ENCODE assay signal across 2 cellular contexts in genomic region chr6:52564856-52565255, GRCh38.
TF ChIP-seq lines count a peak whose summit lies in the region.

No MANE protein-coding gene starts in this region.

TF ChIP-seq in IMR-90, 13 proteins besides CTCF, POLR2A, EP300 and RAD21:
- no peak for TF ChIP-seq RCOR1 (IDR thresholded peaks at IDR 0.05; ENCODE audit: insufficient replicate concordance, low read length)
- TF ChIP-seq RFX5 (IDR thresholded peaks at IDR 0.05; ENCODE audit: low read depth, low read length), result no peak
- TF ChIP-seq BHLHE40 (IDR thresholded peaks at IDR 0.05; ENCODE audit: low read depth, low read length), result no peak
- no peak for TF ChIP-seq ELK1 (IDR thresholded peaks at IDR 0.05; ENCODE audit: borderline replicate concordance, low read depth, low read length)
- TF ChIP-seq CHD1 (IDR thresholded peaks at IDR 0.05; ENCODE audit: low read depth, low read length), result no peak
- no peak for TF ChIP-seq SMC3 (IDR thresholded peaks at IDR 0.05; ENCODE audit: low read depth, low read length)
- TF ChIP-seq FOS (IDR thresholded peaks at IDR 0.05; ENCODE audit: low read depth, low read length), result no peak
- no peak for TF ChIP-seq USF2 (IDR thresholded peaks at IDR 0.05; ENCODE audit: low read depth, low read length)
- no peak for TF ChIP-seq MXI1 (IDR thresholded peaks at IDR 0.05; ENCODE audit: borderline replicate concordance, low read depth, low read length)

TF ChIP-seq in HepG2, 621 proteins besides CTCF, POLR2A, EP300 and RAD21 (continues in another document):
- TF ChIP-seq ZNF121 (CRISPR knock-in tag; IDR thresholded peaks at IDR 0.05) (no peak), CHCHD3 (CRISPR knock-in tag; IDR thresholded peaks at IDR 0.05) (no peak), ZNF451 (CRISPR knock-in tag; IDR thresholded peaks at IDR 0.05) (no peak), KDM5B (CRISPR knock-in tag; IDR thresholded peaks at IDR 0.05; ENCODE audit: borderline replicate concordance) (no peak), MXD4 (CRISPR knock-in tag; IDR thresholded peaks at IDR 0.05) (no peak), ARNTL (CRISPR knock-in tag; IDR thresholded peaks at IDR 0.05) (no peak), SRY (CRISPR knock-in tag; IDR thresholded peaks at IDR 0.05) (no peak), ARNT (IDR thresholded peaks at IDR 0.05) (no peak), ZFX (CRISPR knock-in tag; IDR thresholded peaks at IDR 0.05; ENCODE audit: low read depth) (0 out of 2 replicates have a peak, but pooled peaks have one; percentile 16), KIAA2018 (CRISPR knock-in tag; IDR thresholded peaks at IDR 0.05; ENCODE audit: borderline replicate concordance) (no peak), ZXDC (CRISPR knock-in tag; IDR thresholded peaks at IDR 0.05) (no peak), SRSF1 (optimal IDR thresholded peaks at IDR 0.05; ENCODE audit: low read depth, low read length) (no peak), IRF1 (CRISPR knock-in tag; IDR thresholded peaks at IDR 0.05; ENCODE audit: low read depth) (no peak), AGO1 (IDR thresholded peaks at IDR 0.05; ENCODE audit: low read depth, low read length, poor library complexity, severe bottlenecking) (no peak), FOXP4 (CRISPR knock-in tag; IDR thresholded peaks at IDR 0.05) (no peak), SSRP1 (CRISPR knock-in tag; IDR thresholded peaks at IDR 0.05) (0 out of 2 replicates have a peak, but pooled peaks have one; percentile 55), HOXA5 (CRISPR knock-in tag; IDR thresholded peaks at IDR 0.05) (no peak), FOXO1 (CRISPR knock-in tag; IDR thresholded peaks at IDR 0.05) (no peak), ZMYM4 (CRISPR knock-in tag; IDR thresholded peaks at IDR 0.05) (peak; percentile 32; the same call in 1 of the 2 replicates), ZBTB7A (CRISPR knock-in tag; IDR thresholded peaks at IDR 0.05) (0 out of 2 replicates have a peak, but pooled peaks have one; percentile 17), SALL1 (CRISPR knock-in tag; IDR thresholded peaks at IDR 0.05) (peak; percentile 48; the same call in 1 of the 2 replicates), MNT (IDR thresholded peaks at IDR 0.05) (no peak), ZNF431 (CRISPR knock-in tag; IDR thresholded peaks at IDR 0.05; ENCODE audit: borderline replicate concordance, low read depth) (no peak), SNAPC5 (CRISPR knock-in tag; IDR thresholded peaks at IDR 0.05; ENCODE audit: borderline replicate concordance) (no peak), ZNF414 (CRISPR knock-in tag; IDR thresholded peaks at IDR 0.05) (no peak), SP5 (CRISPR knock-in tag; IDR thresholded peaks at IDR 0.05; ENCODE audit: borderline replicate concordance, low read depth) (no peak), THYN1 (CRISPR knock-in tag; IDR thresholded peaks at IDR 0.05; ENCODE audit: borderline replicate concordance, low read depth) (no peak), HDAC2 (CRISPR knock-in tag; IDR thresholded peaks at IDR 0.05) (0 out of 2 replicates have a peak, but pooled peaks have one; percentile 30), MED13 (CRISPR knock-in tag; IDR thresholded peaks at IDR 0.05) (no peak), ZNF264 (CRISPR knock-in tag; IDR thresholded peaks at IDR 0.05) (no peak), KAT7 (CRISPR knock-in tag; IDR thresholded peaks at IDR 0.05; ENCODE audit: borderline replicate concordance) (no peak), GPBP1L1 (CRISPR knock-in tag; IDR thresholded peaks at IDR 0.05) (no peak), ZNF136 (CRISPR knock-in tag; IDR thresholded peaks at IDR 0.05; ENCODE audit: low read depth) (no peak), ESRRA (CRISPR knock-in tag; IDR thresholded peaks at IDR 0.05; ENCODE audit: low read depth) (peak; percentile 56; the same call in 1 of the 2 replicates), MXD3 (CRISPR knock-in tag; IDR thresholded peaks at IDR 0.05) (no peak)
